ENCODE assay signal across 8 cellular contexts in genomic region chr4:22410645-22411247, GRCh38.
A peak's percentile ranks its signal among the peaks of the same experiment; 100 is the strongest.
DNase-seq lines count a peak whose midpoint lies in the region; TF ChIP-seq lines count a peak whose summit lies in the region.

No MANE protein-coding gene starts in this region.

- H3K4me1 Mint-ChIP-seq in Caco-2 (ENCODE audit: low read depth, unreplicated experiment) (no peaks in the 10 kb centered on the region), mesothelial cell of epicardium (peaks cover 2% of the 10 kb centered on the region)

- no peaks in the 10 kb centered on the region for H3K79me2 ChIP-seq in Karpas-422 (ENCODE audit: low read length)

- H3K4me3 ChIP-seq in Caco-2 (ENCODE audit: low read depth, low read length) (no peak overlapping the region), Karpas-422 (ENCODE audit: low read length) (no peak overlapping the region), astrocyte of the spinal cord (ENCODE audit: low read depth, low read length) (no peak overlapping the region), suprapubic skin (no peak overlapping the region)

- DNase-seq in Caco-2 (no peak), Karpas-422 (peak; percentile 60), astrocyte of the spinal cord (ENCODE audit: low read depth, low spot score) (peak; percentile 37), mesothelial cell of epicardium (ENCODE audit: low spot score in 2 of 2, unreplicated experiment in 2 of 2) (no peak), midbrain (lab: John Stamatoyannopoulos, UW) (no peak), suprapubic skin (ENCODE audit: low spot score in 2 of 2) (no peak), NCI-H524 treated with DMSO at 0.1 percent for 48 hours (lab: John Stamatoyannopoulos, UW) (no peak)
- DNase-seq in stimulated activated CD4-positive, alpha-beta T cell treated with anti-CD3 and anti-CD28 coated beads, Interleukin-1b, Interleukin-23, amount 100 ng/mL, for 48 hours, result no peak

- in situ Hi-C loops in astrocyte of the spinal cord (cut with HindIII; ENCODE audit: low sequenced_read_pairs), result no loop called here

- CTCF ChIA-PET in Caco-2 (lab: Charles Lee), result interaction anchor here (1.0 kb wide), 1 partner anchor 197 kb away, joined by 6 read pairs; no protein-coding TSS in a partner anchor

- H3K27me3 ChIP-seq in Caco-2 (replicated peaks; ENCODE audit: control insufficient read depth, insufficient read depth, low read length) (no peaks in the 10 kb centered on the region), Karpas-422 (ENCODE audit: low read length) (no peaks in the 10 kb centered on the region), suprapubic skin (no peaks in the 10 kb centered on the region)

- no peak overlapping the region for H3K27ac ChIP-seq in Karpas-422 (ENCODE audit: low read length)
- no peak overlapping the region for H3K27ac ChIP-seq in suprapubic skin

- TF ChIP-seq POLR2A in suprapubic skin (IDR thresholded peaks at IDR 0.05), result no peak

- H3K9me3 Mint-ChIP-seq in Caco-2 (ENCODE audit: unreplicated experiment) (no peaks in the 10 kb centered on the region), mesothelial cell of epicardium (no peaks in the 10 kb centered on the region)

- peaks cover 9% of the 10 kb centered on the region for H3K36me3 Mint-ChIP-seq in Caco-2 (ENCODE audit: insufficient read depth, unreplicated experiment)
- H3K36me3 Mint-ChIP-seq in mesothelial cell of epicardium, result peaks cover 25% of the 10 kb centered on the region

- no peak overlapping the region for H2AFZ ChIP-seq in Karpas-422 (ENCODE audit: low read length)

- no peak overlapping the region for H3K27ac Mint-ChIP-seq in Caco-2 (ENCODE audit: unreplicated experiment)
- no peak overlapping the region for H3K27ac Mint-ChIP-seq in mesothelial cell of epicardium

- TF ChIP-seq CTCF in Caco-2 (IDR thresholded peaks at IDR 0.05; ENCODE audit: insufficient read depth in 1 of 2, low read depth in 1 of 2, low read length in 1 of 2, severe bottlenecking in 1 of 2, unreplicated experiment in 1 of 2) (peak; percentile 33 to 34), astrocyte of the spinal cord (IDR thresholded peaks at IDR 0.05; ENCODE audit: low read depth, low read length) (peak; percentile 36), mesothelial cell of epicardium (IDR thresholded peaks at IDR 0.05; ENCODE audit: unreplicated experiment) (peak; percentile 75), suprapubic skin (IDR thresholded peaks at IDR 0.05) (peak in 1 of 2 donors; percentile 46)

- no TSS peak for BruUV-seq in Caco-2 (replicated peaks; lab: Mats Ljungman, UMichigan)

- H3K4me1 ChIP-seq in Caco-2 (no peaks in the 10 kb centered on the region), Karpas-422 (ENCODE audit: low read length) (no peaks in the 10 kb centered on the region), suprapubic skin (no peaks in the 10 kb centered on the region)

- H3K36me3 ChIP-seq in Caco-2 (ENCODE audit: control insufficient read depth, insufficient read depth, low read length) (no peaks in the 10 kb centered on the region), Karpas-422 (ENCODE audit: insufficient read depth, low read length) (no peaks in the 10 kb centered on the region), suprapubic skin (peaks cover 4% of the 10 kb centered on the region)

- intact Hi-C loops in Caco-2 (cut with micrococcal nuclease; ENCODE audit: unreplicated experiment), result loop anchor here (1.0 to 5.0 kb wide), 3 partner anchors 107 to 280 kb away; partner anchors contain the start of gene ADGRA3

- no peak overlapping the region for H3K4me2 ChIP-seq in Karpas-422 (ENCODE audit: low read depth, low read length, poor library complexity, severe bottlenecking)

- H3K9me3 ChIP-seq in Caco-2, result no peaks in the 10 kb centered on the region
- H3K9me3 ChIP-seq in Karpas-422 (ENCODE audit: low read length), result no peaks in the 10 kb centered on the region
- H3K9me3 ChIP-seq in suprapubic skin, result no peaks in the 10 kb centered on the region

- H4K20me1 ChIP-seq in Karpas-422 (ENCODE audit: insufficient read depth, low read depth, low read length), result no peaks in the 10 kb centered on the region

- H3K27me3 Mint-ChIP-seq in Caco-2 (ENCODE audit: insufficient read depth, unreplicated experiment) (no peaks in the 10 kb centered on the region), mesothelial cell of epicardium (ENCODE audit: low read depth) (no peaks in the 10 kb centered on the region)

- no peak overlapping the region for H3K9ac ChIP-seq in Karpas-422 (ENCODE audit: low read length)

- H3K9me2 ChIP-seq in Karpas-422 (replicated peaks; ENCODE audit: insufficient read depth, low read length), result no peaks in the 10 kb centered on the region

- WGBS in suprapubic skin, result 89% methylated on average over 1 of the region's 1 CpG

- TF ChIP-seq EP300 in suprapubic skin (IDR thresholded peaks at IDR 0.05), result no peak

- no peak overlapping the region for H3K4me3 Mint-ChIP-seq in Caco-2 (ENCODE audit: unreplicated experiment)
- no peak overlapping the region for H3K4me3 Mint-ChIP-seq in mesothelial cell of epicardium

- POLR2A ChIA-PET in Caco-2 (lab: Charles Lee), result no interaction called here

Comparison
In these comparisons a context has a peak if more than half of its experiments do, and no peak if none do; other contexts are left out.
1. DNase-seq: peak in Karpas-422 (single experiment) and astrocyte of the spinal cord (single experiment); none in Caco-2 (0 of 2), mesothelial cell of epicardium (0 of 2), midbrain (single experiment), suprapubic skin (0 of 2), NCI-H524 treated with DMSO at 0.1 percent for 48 hours (single experiment) and stimulated activated CD4-positive, alpha-beta T cell treated with anti-CD3 and anti-CD28 coated beads, Interleukin-1b, Interleukin-23, amount 100 ng/mL, for 48 hours (single experiment).